In genomic region chr6:13422601-13423247, GRCh38 we compare ENCODE assay signal across 10 cellular contexts.
DNase-seq lines count a peak whose midpoint lies in the region; ATAC-seq and TF ChIP-seq lines count a peak whose summit lies in the region.
"Had no signal": no experiment of that assay in that cellular context is flagged by ENCODE, and none has a peak within 500 bp of the region (broad histone marks: within the 10 kb centered on the region; RNA-seq: fewer than 3 reads in every experiment).

No MANE protein-coding gene starts in this region.

- no peaks in the 10 kb centered on the region for H3K9me2 ChIP-seq in neural cell (ENCODE audit: insufficient read depth, low read length)

- TF ChIP-seq EP300 in neural cell (conservative IDR thresholded peaks at IDR 0.05; ENCODE audit: poor library complexity, severe bottlenecking) = no peak

- H3F3A ChIP-seq in neural cell (ENCODE audit: insufficient read depth, low read length, poor library complexity, severe bottlenecking) = no peaks in the 10 kb centered on the region

- H3K4me2 ChIP-seq in neural cell (ENCODE audit: low read length) = no peak overlapping the region

- DNase-seq in A172 (ENCODE audit: low spot score) (peak; percentile 42), adipocyte (ENCODE audit: low read depth) (peak; percentile 31), heart right ventricle (no peak), adrenal gland (no peak), SW480 (ENCODE audit: low spot score) (no peak), T-helper 9 cell (no peak)
- DNase-seq: activated gamma-delta T cell, WERI-Rb-1 had no signal

- H3K4me3 ChIP-seq in adipocyte (ENCODE audit: low read length) (no peak overlapping the region), heart right ventricle (no peak overlapping the region), neural cell (ENCODE audit: low read length) (no peak overlapping the region), adrenal gland (no peak overlapping the region)

- H3K27ac ChIP-seq in heart right ventricle (peak overlapping the region; percentile 44 to 84 (median 74)), neural cell (ENCODE audit: low read length) (peak overlapping the region; percentile 8), adrenal gland (peak overlapping the region in 1 of 5 donors; percentile 75)

- H3K9me3 ChIP-seq in adipocyte (ENCODE audit: control insufficient read depth, low read length) = no peaks in the 10 kb centered on the region
- H3K9me3 ChIP-seq in heart right ventricle = no peaks in the 10 kb centered on the region
- H3K9me3 ChIP-seq in neural cell (ENCODE audit: low read length) = no peaks in the 10 kb centered on the region
- no peaks in the 10 kb centered on the region for H3K9me3 ChIP-seq in adrenal gland (replicated peaks in 1 of 3)

- no peak for TF ChIP-seq POLR2A in adrenal gland (IDR thresholded peaks at IDR 0.05)

- no peaks in the 10 kb centered on the region for H3K27me3 ChIP-seq in adipocyte (replicated peaks; ENCODE audit: control insufficient read depth, insufficient read depth, low read length)
- H3K27me3 ChIP-seq in heart right ventricle = no peaks in the 10 kb centered on the region
- no peaks in the 10 kb centered on the region for H3K27me3 ChIP-seq in neural cell (ENCODE audit: insufficient read depth, low read depth, low read length)
- peaks cover under 1% of the 10 kb centered on the region for H3K27me3 ChIP-seq in adrenal gland

- H3K36me3 ChIP-seq in adipocyte (ENCODE audit: control insufficient read depth, insufficient read depth, low read length, severe bottlenecking) (no peaks in the 10 kb centered on the region), heart right ventricle (no peaks in the 10 kb centered on the region), neural cell (ENCODE audit: insufficient read depth, low read length) (no peaks in the 10 kb centered on the region), adrenal gland (replicated peaks in 1 of 2) (no peaks in the 10 kb centered on the region)
- H3K36me3 ChIP-seq: WERI-Rb-1 had no signal

- ATAC-seq in heart right ventricle = peak in 3 of 8 donors; percentile 13 to 57 (median 46)
- ATAC-seq in GM18517 (IDR thresholded peaks at IDR 0.05; ENCODE audit: unreplicated experiment) = no peak

- H4K20me1 ChIP-seq in neural cell (ENCODE audit: insufficient read depth) = no peaks in the 10 kb centered on the region

- intact Hi-C loops in heart right ventricle (cut with DNase I) (loop anchor here in 3 of 10 donors (2.0 to 10.0 kb wide), 3 partner anchors 16 to 62 kb away; partner anchors contain the start of gene GFOD1 (in 1 of the 3)), adrenal gland (cut with DNase I) (no loop called here)

- H2AFZ ChIP-seq in neural cell (ENCODE audit: low read depth, low read length) = peak overlapping the region; percentile 17

- no peaks in the 10 kb centered on the region for H3K4me1 ChIP-seq in adipocyte (ENCODE audit: control insufficient read depth, insufficient read depth, low read length)
- H3K4me1 ChIP-seq in heart right ventricle = peaks cover 41 to 100% (median 99%) of the 10 kb centered on the region in 9 donors
- peaks cover 0 to 20% of the 10 kb centered on the region in 2 donors for H3K4me1 ChIP-seq in adrenal gland (replicated peaks in 1 of 2)

- TF ChIP-seq CTCF in heart right ventricle (IDR thresholded peaks at IDR 0.05) (no peak), neural cell (IDR thresholded peaks at IDR 0.05; ENCODE audit: poor library complexity, severe bottlenecking) (no peak), adrenal gland (IDR thresholded peaks at IDR 0.05) (no peak)

- H3K9ac ChIP-seq in adipocyte (ENCODE audit: low read length) = no peak overlapping the region
- no peak overlapping the region for H3K9ac ChIP-seq in neural cell (ENCODE audit: low read length)

- no peaks in the 10 kb centered on the region for H3K79me2 ChIP-seq in neural cell (replicated peaks; ENCODE audit: insufficient read depth, low read length)

- WGBS in heart right ventricle, 2 donors = 35 to 44% methylated on average over 7 of the region's 7 CpGs
- WGBS in adrenal gland, 4 donors = 47 to 63% (median 54%) methylated on average over 7 of the region's 7 CpGs

- TF ChIP-seq RAD21 in neural cell (conservative IDR thresholded peaks at IDR 0.05) = no peak

TF ChIP-seq in neural cell, 6 proteins besides CTCF, POLR2A, EP300 and RAD21:
- peak; percentile 69 for TF ChIP-seq REST (IDR thresholded peaks at IDR 0.05; ENCODE audit: borderline replicate concordance)
- TF ChIP-seq EZH2 (IDR thresholded peaks at IDR 0.05; ENCODE audit: borderline replicate concordance, insufficient read depth, low read length, poor library complexity, severe bottlenecking) = no peak
- TF ChIP-seq MXI1 (conservative IDR thresholded peaks at IDR 0.05; ENCODE audit: poor library complexity, severe bottlenecking) = no peak

Comparison
In these comparisons a context has a peak if more than half of its experiments do, and no peak if none do; other contexts are left out.
1. DNase-seq: peak in A172 (single experiment) and adipocyte (single experiment); none in heart right ventricle (0 of 2), adrenal gland (0 of 7), SW480 (single experiment) and T-helper 9 cell (single experiment).